ENCODE assay signal across 32 cellular contexts in genomic region chr2:12679550-12680072, GRCh38.
"Had no signal": no experiment of that assay in that cellular context is flagged by ENCODE, and none has a peak within 500 bp of the region (broad histone marks: within the 10 kb centered on the region; RNA-seq: fewer than 3 reads in every experiment).

No MANE protein-coding gene starts in this region.

- H3K4me3 ChIP-seq: adrenal gland, body of pancreas, colonic mucosa, esophagus squamous epithelium, gastroesophageal sphincter, heart right ventricle, hepatocyte had no signal

- ATAC-seq: activated CD4-positive, alpha-beta T cell treated with anti-CD3 and anti-CD28 coated beads for 36 hours; activated CD8-positive, alpha-beta memory T cell treated with anti-CD3 and anti-CD28 coated beads, Interleukin-2, amount 10 ng/mL, durations not matched to agents 7 days and 5 days; activated CD8-positive, alpha-beta T cell treated with anti-CD3 and anti-CD28 coated beads, Interleukin-2, amount 10 ng/mL, durations not matched to agents 7 days and 5 days; activated naive CD8-positive, alpha-beta T cell treated with anti-CD3 and anti-CD28 coated beads, Interleukin-2, amount 50 U/mL, for 24 hours; body of pancreas; gastroesophageal sphincter had no signal

- H3K27me3 Mint-ChIP-seq: activated CD4-positive, alpha-beta memory T cell treated with anti-CD3 and anti-CD28 coated beads for 36 hours; activated CD8-positive, alpha-beta memory T cell treated with anti-CD3 and anti-CD28 coated beads, Interleukin-2, amount 10 ng/mL, durations not matched to agents 7 days and 5 days; activated naive CD4-positive, alpha-beta T cell treated with anti-CD3 and anti-CD28 coated beads, Interleukin-2, amount 50 U/mL, for 24 hours; activated naive CD8-positive, alpha-beta T cell treated with anti-CD3 and anti-CD28 coated beads for 36 hours had no signal

- H3K36me3 Mint-ChIP-seq: activated CD4-positive, alpha-beta memory T cell treated with anti-CD3 and anti-CD28 coated beads for 36 hours; activated CD8-positive, alpha-beta memory T cell treated with anti-CD3 and anti-CD28 coated beads, Interleukin-2, amount 10 ng/mL, durations not matched to agents 7 days and 5 days had no signal

- H3K4me1 Mint-ChIP-seq: activated CD4-positive, alpha-beta T cell treated with anti-CD3 and anti-CD28 coated beads for 36 hours; activated CD8-positive, alpha-beta memory T cell treated with anti-CD3 and anti-CD28 coated beads, Interleukin-2, amount 10 ng/mL, durations not matched to agents 7 days and 5 days; activated naive CD8-positive, alpha-beta T cell treated with anti-CD3 and anti-CD28 coated beads for 36 hours; activated naive CD8-positive, alpha-beta T cell treated with anti-CD3 and anti-CD28 coated beads, Interleukin-2, amount 50 U/mL, for 24 hours had no signal

- H3K79me2 ChIP-seq: hepatocyte had no signal

- H3K4me3 Mint-ChIP-seq: activated CD4-positive, alpha-beta memory T cell treated with anti-CD3 and anti-CD28 coated beads for 36 hours; activated CD4-positive, alpha-beta T cell treated with anti-CD3 and anti-CD28 coated beads for 36 hours; activated CD4-positive, alpha-beta T cell treated with anti-CD3 and anti-CD28 coated beads, Interleukin-2, amount 10 ng/mL, durations not matched to agents 24 days and 14 days; activated CD8-positive, alpha-beta memory T cell treated with anti-CD3 and anti-CD28 coated beads, Interleukin-2, amount 10 ng/mL, durations not matched to agents 7 days and 5 days; activated CD8-positive, alpha-beta T cell treated with anti-CD3 and anti-CD28 coated beads, Interleukin-2, amount 10 ng/mL, durations not matched to agents 7 days and 5 days; activated naive CD4-positive, alpha-beta T cell treated with anti-CD3 and anti-CD28 coated beads for 36 hours; activated naive CD4-positive, alpha-beta T cell treated with anti-CD3 and anti-CD28 coated beads, Interleukin-2, amount 50 U/mL, for 24 hours; activated naive CD8-positive, alpha-beta T cell treated with anti-CD3 and anti-CD28 coated beads for 36 hours; activated naive CD8-positive, alpha-beta T cell treated with anti-CD3 and anti-CD28 coated beads, Interleukin-2, amount 50 U/mL, for 24 hours; activated T-helper 1 cell treated with anti-CD3 and anti-CD28 coated beads, Interleukin-12 subunit alpha, Interleukin-12 subunit beta, Interleukin-2, Interleukin-4 antibody, amounts not matched to agents 30 ng/mL and 10 ng/mL and 1 ng/mL, durations not matched to agents 14 hours and 24 hours and 36 hours had no signal

- H3K27ac Mint-ChIP-seq: activated CD4-positive, alpha-beta memory T cell treated with anti-CD3 and anti-CD28 coated beads for 36 hours; activated CD4-positive, alpha-beta T cell treated with anti-CD3 and anti-CD28 coated beads for 36 hours; activated CD4-positive, alpha-beta T cell treated with anti-CD3 and anti-CD28 coated beads, Interleukin-2, amount 10 ng/mL, durations not matched to agents 24 days and 14 days; activated CD8-positive, alpha-beta memory T cell treated with anti-CD3 and anti-CD28 coated beads, Interleukin-2, amount 10 ng/mL, durations not matched to agents 7 days and 5 days; activated CD8-positive, alpha-beta T cell treated with anti-CD3 and anti-CD28 coated beads, Interleukin-2, amount 10 ng/mL, durations not matched to agents 7 days and 5 days; activated naive CD4-positive, alpha-beta T cell treated with anti-CD3 and anti-CD28 coated beads for 36 hours; activated naive CD4-positive, alpha-beta T cell treated with anti-CD3 and anti-CD28 coated beads, Interleukin-2, amount 50 U/mL, for 24 hours; activated naive CD8-positive, alpha-beta T cell treated with anti-CD3 and anti-CD28 coated beads for 36 hours; activated naive CD8-positive, alpha-beta T cell treated with anti-CD3 and anti-CD28 coated beads, Interleukin-2, amount 50 U/mL, for 24 hours; activated T-helper 1 cell treated with anti-CD3 and anti-CD28 coated beads, Interleukin-12 subunit alpha, Interleukin-12 subunit beta, Interleukin-2, Interleukin-4 antibody, amounts not matched to agents 30 ng/mL and 10 ng/mL and 1 ng/mL, durations not matched to agents 14 hours and 24 hours and 36 hours; activated T-helper 2 cell treated with anti-CD3 and anti-CD28 coated beads, Interferon-gamma antibody, Interleukin-2, Interleukin-4, amounts not matched to agents 10 μg/mL and 5 μg/mL and 100 μg/mL, durations not matched to agents 14 hours and 24 hours and 36 hours had no signal

- H3K27ac ChIP-seq: adrenal gland, body of pancreas, colonic mucosa, esophagus squamous epithelium, gastroesophageal sphincter, heart right ventricle, hepatocyte had no signal

- H3K9me3 ChIP-seq: adrenal gland, body of pancreas, colonic mucosa, esophagus squamous epithelium, gastroesophageal sphincter, heart right ventricle had no signal

- H3K4me2 ChIP-seq: hepatocyte had no signal

- H3K36me3 ChIP-seq: adrenal gland, colonic mucosa, esophagus squamous epithelium, gastroesophageal sphincter, heart right ventricle had no signal

- H3K27me3 ChIP-seq: adrenal gland, body of pancreas, colonic mucosa, esophagus squamous epithelium, gastroesophageal sphincter, hepatocyte had no signal

- H3K4me1 ChIP-seq: colonic mucosa had no signal

- H2AFZ ChIP-seq: hepatocyte had no signal

- DNase-seq: activated CD4-positive, alpha-beta memory T cell treated with anti-CD3 and anti-CD28 coated beads for 36 hours; activated CD4-positive, alpha-beta T cell treated with anti-CD3 and anti-CD28 coated beads for 36 hours; activated CD4-positive, alpha-beta T cell treated with anti-CD3 and anti-CD28 coated beads, Interleukin-2, amount 10 ng/mL, durations not matched to agents 24 days and 14 days; activated CD4-positive, CD25-positive, alpha-beta regulatory T cell; activated CD4-positive, CD25-positive, alpha-beta regulatory T cell treated with anti-CD3 and anti-CD28 coated beads, Interleukin-2, amount 50 U/mL, for 72 hours; activated CD8-positive, alpha-beta memory T cell treated with anti-CD3 and anti-CD28 coated beads, Interleukin-2, amount 10 ng/mL, durations not matched to agents 7 days and 5 days; activated CD8-positive, alpha-beta memory T cell treated with anti-CD3 and anti-CD28 coated beads, Interleukin-2, amount 50 U/mL, for 4 hours; activated CD8-positive, alpha-beta T cell treated with anti-CD3 and anti-CD28 coated beads, Interleukin-2, amount 10 ng/mL, durations not matched to agents 7 days and 5 days; activated effector memory CD4-positive, alpha-beta T cell treated with anti-CD3 and anti-CD28 coated beads, Interleukin-2, amount 50 U/mL, for 16 hours; activated naive CD4-positive, alpha-beta T cell treated with anti-CD3 and anti-CD28 coated beads for 36 hours; activated naive CD8-positive, alpha-beta T cell treated with anti-CD3 and anti-CD28 coated beads for 36 hours; activated naive CD8-positive, alpha-beta T cell treated with anti-CD3 and anti-CD28 coated beads, Interleukin-2, amount 50 U/mL, for 24 hours; activated T-cell treated with anti-CD3 and anti-CD28 coated beads, Interleukin-2, amount 50 U/mL, for 1 hour; activated T-cell treated with anti-CD3 and anti-CD28 coated beads, Interleukin-2, amount 50 U/mL, for 48 hours; adrenal gland; amygdala; aorta; body of pancreas; central memory CD4-positive, alpha-beta T cell; cerebellar nuclear complex; colonic mucosa; effector CD8-positive, alpha-beta T cell; erythroblast; esophagus squamous epithelium; foreskin melanocyte; heart right ventricle; T-helper 2 cell had no signal

- H3K9me3 Mint-ChIP-seq: activated naive CD4-positive, alpha-beta T cell treated with anti-CD3 and anti-CD28 coated beads, Interleukin-2, amount 50 U/mL, for 24 hours; activated naive CD8-positive, alpha-beta T cell treated with anti-CD3 and anti-CD28 coated beads, Interleukin-2, amount 50 U/mL, for 24 hours had no signal
